In the genomic region with DNA sequence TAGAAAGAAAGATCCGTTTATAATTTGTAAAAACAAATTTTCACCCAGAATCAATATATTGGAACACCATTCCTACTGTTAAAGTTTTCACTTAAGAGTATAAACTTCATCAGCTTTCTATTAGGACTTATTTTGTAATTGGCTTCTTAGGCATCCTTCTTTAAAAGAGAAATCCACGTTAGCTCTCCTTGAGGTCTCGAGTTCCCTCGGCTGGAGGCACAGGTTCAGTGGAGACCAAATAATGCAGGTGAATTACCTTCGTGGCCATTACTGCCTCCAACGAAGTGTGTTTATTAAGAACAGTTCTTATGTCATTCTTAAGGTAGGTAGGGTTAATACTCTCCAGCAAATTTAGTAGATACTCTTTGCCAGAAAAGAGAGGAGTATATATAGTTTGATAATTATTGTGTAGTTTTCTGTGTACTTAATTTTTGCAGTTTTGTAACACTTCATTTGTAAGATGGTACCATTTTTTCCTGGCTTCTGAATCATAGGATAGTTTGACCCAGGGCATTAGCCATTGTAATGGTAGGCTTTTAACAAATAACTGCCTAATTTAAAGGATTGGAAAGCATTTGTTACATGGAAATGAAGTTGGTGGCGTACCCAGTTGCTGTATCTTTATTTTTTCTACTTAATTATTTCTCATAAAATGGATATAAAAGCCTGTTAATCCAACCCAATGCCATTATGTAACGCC, we compare ENCODE assay signal across 8 cellular contexts. TPM values are rescaled to one million over a fixed set of nuclear protein-coding genes. Genes with fewer than 3 reads are reported as not detected.
DNase-seq lines count a peak whose midpoint lies in the region; FAIRE-seq and TF ChIP-seq lines count a peak whose summit lies in the region.

No MANE protein-coding gene starts in this region.

- H3K79me2 ChIP-seq in H1 (ENCODE audit: control insufficient read depth in 1 of 2, insufficient read depth in 2 of 2, low read length in 2 of 2), result peaks cover 3 to 38% of the 10 kb centered on the region in 2 experiments; a peak in 2 of 4 replicates
- H3K79me2 ChIP-seq in osteoblast (ENCODE audit: insufficient read depth, low read length), result peaks cover 63% of the 10 kb centered on the region

- peak overlapping the region; percentile 90 for H3K27ac ChIP-seq in CD8-positive, alpha-beta memory T cell (ENCODE audit: low read depth, low read length)
- no peak overlapping the region for H3K27ac ChIP-seq in H1 (ENCODE audit: low read depth, low read length)
- peak overlapping the region; percentile 15 for H3K27ac ChIP-seq in osteoblast (ENCODE audit: low read depth, low read length)

- no peak overlapping the region for H3K56ac ChIP-seq in H1 (replicated peaks; ENCODE audit: insufficient read length, low read depth, low read length)

- no peak overlapping the region for H3K18ac ChIP-seq in H1 (ENCODE audit: extremely low read depth, low read length)

- no peak; a peak in 1 of 3 replicates for TF ChIP-seq POLR2A in H1 (IDR thresholded peaks at IDR 0.05; ENCODE audit: control extremely low read depth in 1 of 2, low read depth in 2 of 2, low read length in 2 of 2)

- no peak overlapping the region for H4K5ac ChIP-seq in H1 (ENCODE audit: insufficient read length, low read depth, low read length)

- no peak for FAIRE-seq in H1 (lab: Jason Lieb, UNC)

- CTCF ChIA-PET in CD8-positive, alpha-beta memory T cell (lab: Charles Lee), result interaction anchor here (0.9 to 4.0 kb wide), 15 partner anchors 10 to 360 kb away, joined by 3 to 45 read pairs (median 4); no protein-coding TSS in a partner anchor
- CTCF ChIA-PET in H1 (lab: Charles Lee; ENCODE audit: partially characterized antibody), result interaction anchor here (0.6 to 2.8 kb wide), 28 partner anchors 10 to 814 kb away, joined by 3 to 18 read pairs (median 4); no protein-coding TSS in a partner anchor

- H3K23me2 ChIP-seq in H1 (ENCODE audit: low read depth, low read length), result peaks cover 8% of the 10 kb centered on the region

- peaks cover 38 to 60% (median 44%) of the 10 kb centered on the region in 3 donors for H3K36me3 Mint-ChIP-seq in CD8-positive, alpha-beta memory T cell

- H3K27me3 ChIP-seq in CD8-positive, alpha-beta memory T cell (ENCODE audit: insufficient read depth, low read length, poor library complexity, severe bottlenecking), result no peaks in the 10 kb centered on the region
- H3K27me3 ChIP-seq in H1 (replicated peaks in 1 of 4; ENCODE audit: control insufficient read depth in 3 of 4, extremely low read depth in 1 of 4, insufficient read depth in 3 of 4, low read length in 3 of 4) (no peaks in the 10 kb centered on the region), osteoblast (ENCODE audit: insufficient read depth, low read length) (no peaks in the 10 kb centered on the region)

- H3K4me2 ChIP-seq in H1 (ENCODE audit: insufficient read depth in 1 of 2, low read depth in 2 of 2, low read length in 2 of 2), result peak overlapping the region; percentile 85 to 100
- peak overlapping the region; percentile 82 for H3K4me2 ChIP-seq in osteoblast (ENCODE audit: insufficient read depth, low read length)

- H3K9ac ChIP-seq in H1 (replicated peaks in 1 of 4; ENCODE audit: extremely low read depth in 1 of 4, low read depth in 3 of 4, low read length in 3 of 4), result no peak overlapping the region

- peaks cover 8% of the 10 kb centered on the region; the same call in 1 of the 2 replicates for H3K79me1 ChIP-seq in H1 (ENCODE audit: low read depth, low read length)

- H2BK20ac ChIP-seq in H1 (ENCODE audit: low read length), result no peak overlapping the region

- peaks cover 61 to 64% (median 61%) of the 10 kb centered on the region in 3 donors for H3K4me1 Mint-ChIP-seq in CD8-positive, alpha-beta memory T cell

- peaks cover 0 to 13% of the 10 kb centered on the region in 2 donors for H3K27me3 Mint-ChIP-seq in CD8-positive, alpha-beta memory T cell

- TF ChIP-seq RAD21 in H1 (IDR thresholded peaks at IDR 0.05 in 1 of 2, conservative IDR thresholded peaks at IDR 0.05 in 1 of 2; ENCODE audit: low read depth in 2 of 2, low read length in 2 of 2), result no peak

- H4K8ac ChIP-seq in H1 (ENCODE audit: extremely low read depth, insufficient read depth, low read length), result no peak overlapping the region

- H3K9me3 ChIP-seq in CD8-positive, alpha-beta memory T cell (ENCODE audit: low read length), result no peaks in the 10 kb centered on the region
- no peaks in the 10 kb centered on the region; a peak in 1 of 4 replicates for H3K9me3 ChIP-seq in H1 (ENCODE audit: insufficient read depth in 2 of 2, low read depth in 1 of 2, low read length in 1 of 2)
- H3K9me3 ChIP-seq in osteoblast (ENCODE audit: low read depth, low read length), result no peaks in the 10 kb centered on the region

- no peak overlapping the region for H2BK5ac ChIP-seq in H1 (ENCODE audit: low read depth, low read length)

- H3K4ac ChIP-seq in H1 (replicated peaks; ENCODE audit: insufficient read length, low read depth, low read length), result no peak overlapping the region

- H2AFZ ChIP-seq in H1 (ENCODE audit: low read length) (no peak overlapping the region), osteoblast (ENCODE audit: low read length) (no peak overlapping the region)

- no peak overlapping the region for H2AK5ac ChIP-seq in H1 (ENCODE audit: low read depth, low read length)

- H3K27ac Mint-ChIP-seq in CD8-positive, alpha-beta memory T cell, result peak overlapping the region; percentile 97 to 100 (median 99)

- H4K91ac ChIP-seq in H1 (replicated peaks; ENCODE audit: insufficient read length, low read length), result no peak overlapping the region

- H2BK120ac ChIP-seq in H1 (replicated peaks; ENCODE audit: low read depth, low read length), result no peak overlapping the region

- H3K14ac ChIP-seq in H1 (ENCODE audit: insufficient read length), result no peak overlapping the region

- H3K23ac ChIP-seq in H1 (ENCODE audit: insufficient read length), result no peak overlapping the region

- H4K20me1 ChIP-seq in H1 (replicated peaks in 1 of 2; ENCODE audit: control insufficient read depth in 1 of 2, insufficient read depth in 2 of 2, low read length in 2 of 2) (peaks cover 18 to 21% of the 10 kb centered on the region in 2 experiments), osteoblast (ENCODE audit: insufficient read depth, low read length) (peaks cover 49% of the 10 kb centered on the region)

- TF ChIP-seq EP300 in H1 (IDR thresholded peaks at IDR 0.05; ENCODE audit: borderline replicate concordance in 1 of 2, low read depth in 2 of 2, low read length in 2 of 2), result no peak

- H3K36me3 ChIP-seq in CD8-positive, alpha-beta memory T cell (ENCODE audit: insufficient read depth, low read length), result peaks cover 41% of the 10 kb centered on the region
- peaks cover 28 to 40% (median 33%) of the 10 kb centered on the region in 4 experiments for H3K36me3 ChIP-seq in H1 (ENCODE audit: control insufficient read depth in 2 of 4, insufficient read depth in 4 of 4, low read length in 3 of 4)
- H3K36me3 ChIP-seq in osteoblast (ENCODE audit: insufficient read depth, low read length), result peaks cover 37% of the 10 kb centered on the region

- H3K4me3 ChIP-seq in CD8-positive, alpha-beta memory T cell (ENCODE audit: low read length), result peak overlapping the region; percentile 72
- peak overlapping the region; percentile 87 to 91 (median 88); a peak in 7 of 8 replicates for H3K4me3 ChIP-seq in H1 (ENCODE audit: extremely low read depth in 1 of 4, insufficient read depth in 2 of 4, low read depth in 3 of 4, low read length in 4 of 4)
- H3K4me3 ChIP-seq in osteoblast (ENCODE audit: insufficient read depth, low read length), result peak overlapping the region; percentile 95

- WGBS in H1 (ENCODE audit: extremely low coverage in 1 of 2, insufficient coverage in 1 of 2, insufficient read length in 1 of 2, insufficient replicate concordance in 2 of 2, low coverage in 1 of 2, low lambda C conversion rate in 2 of 2, missing lambda C conversion rate in 1 of 2), 2 experiments, result 42% methylated on average over 8 of the region's 8 CpGs; no CpG with 5 or more reads in 1 of the 2 experiments

- H3K9me3 Mint-ChIP-seq in CD8-positive, alpha-beta memory T cell, result no peaks in the 10 kb centered on the region

- no peak overlapping the region for H2BK15ac ChIP-seq in H1 (ENCODE audit: low read length)

- no peak overlapping the region for H2BK12ac ChIP-seq in H1 (ENCODE audit: low read depth, low read length)

- H3K4me1 ChIP-seq in CD8-positive, alpha-beta memory T cell (ENCODE audit: insufficient read depth, low read length), result peaks cover 55% of the 10 kb centered on the region
- H3K4me1 ChIP-seq in H1 (replicated peaks in 1 of 4; ENCODE audit: control insufficient read depth in 3 of 4, insufficient read depth in 4 of 4, low read length in 3 of 4) (peaks cover 0 to 3% (median 1%) of the 10 kb centered on the region in 4 experiments; a peak in 2 of 7 replicates), osteoblast (ENCODE audit: insufficient read depth, low read length) (peaks cover 31% of the 10 kb centered on the region)

- POLR2A ChIA-PET in CD8-positive, alpha-beta memory T cell (lab: Charles Lee), result interaction anchor here (1.1 to 10.5 kb wide), 3 partner anchors 10 to 359 kb away, joined by 4 to 345 read pairs (median 4); no protein-coding TSS in a partner anchor
- POLR2A ChIA-PET in H1 (lab: Charles Lee; ENCODE audit: partially characterized antibody), result interaction anchor here (0.6 to 1.5 kb wide), 5 partner anchors 10 to 300 kb away, joined by 3 to 4 read pairs (median 3); no protein-coding TSS in a partner anchor

- TF ChIP-seq CTCF in H1 (IDR thresholded peaks at IDR 0.05; ENCODE audit: control extremely low read depth in 1 of 3, insufficient read depth in 1 of 3, low read depth in 1 of 3, low read length in 3 of 3), result no peak
- TF ChIP-seq CTCF in osteoblast (IDR thresholded peaks at IDR 0.05; ENCODE audit: extremely low read depth, low read depth, low read length), result no peak

- no peak for DNase-seq in CD8-positive, alpha-beta memory T cell
- peak; percentile 61 for DNase-seq in NCI-H69 (lab: John Stamatoyannopoulos, UW)
- no peak for DNase-seq in H1 (ENCODE audit: low read depth in 1 of 2, low spot score in 2 of 2)
- DNase-seq in osteoblast (ENCODE audit: insufficient read length, low spot score, missing footprints), result no peak
- no peak for DNase-seq in effector CD4-positive, alpha-beta T cell
- no peak for DNase-seq in putamen (ENCODE audit: low spot score)
- DNase-seq in activated CD4-positive, alpha-beta T cell treated with anti-CD3 and anti-CD28 coated beads, Interleukin-2, amount 50 U/mL, for 48 hours, result no peak
- no peak for DNase-seq in NK-92 treated with Interleukin-12 subunit alpha and Interleukin-12 subunit beta, amount 100 ng/mL, for 24 hours (lab: John Stamatoyannopoulos, UW)

- H3K4me3 Mint-ChIP-seq in CD8-positive, alpha-beta memory T cell, result peak overlapping the region; percentile 96 to 100 (median 100)

RNA-seq across cellular contexts. Expression of a gene that starts 2.2 kb away (rescaled TPM):
- total RNA-seq in CD8-positive, alpha-beta memory T cell, result 100 to 1,000 TPM; 575 to 587 TPM
- 3,107 TPM for polyA plus RNA-seq in CD8-positive, alpha-beta memory T cell
- 398 and 422 TPM in 2 replicates for total RNA-seq in H1 (2021; fragmentation: NEBNext Ultra II Directional; extraction: Animal tissue kit (Norgen Biotek cat#: 25700))
- 279 and 285 TPM in 2 replicates for polyA plus RNA-seq in H1 (2011; rRNA removed)
- polyA plus RNA-seq in H1 (2011; cell fraction: cytosol; rRNA removed), result 386 TPM
- 172 TPM for polyA plus RNA-seq in H1 (2011; cell fraction: nucleus; rRNA removed)
- 280 to 423 TPM (median 293 TPM) in 4 replicates for polyA plus RNA-seq in H1 (2012, experiment 1 of 2)
- 59.7 TPM for polyA plus RNA-seq in H1 (2012, experiment 2 of 2)
- 408 TPM for polyA plus RNA-seq in H1 (2013, experiment 1 of 2)
- 425 TPM for polyA plus RNA-seq in H1 (2013, experiment 2 of 2)
- 201 and 209 TPM in 2 replicates for polyA minus RNA-seq in H1 (2011; rRNA and poly(A)+ RNA removed)
- polyA minus RNA-seq in H1 (2011; cell fraction: cytosol; rRNA and poly(A)+ RNA removed), result 260 TPM
- 276 TPM for polyA minus RNA-seq in H1 (2011; cell fraction: nucleus; rRNA and poly(A)+ RNA removed)
- total RNA-seq in osteoblast, result 227 and 313 TPM in 2 replicates
